Comparison of ENCODE assay signal across 8 cellular contexts in genomic region chr9:108933641-108934322, GRCh38. TPM values are rescaled to one million over a fixed set of nuclear protein-coding genes. Genes with fewer than 3 reads are reported as not detected.
A peak's percentile ranks its signal among the peaks of the same experiment; 100 is the strongest.
DNase-seq lines count a peak whose midpoint lies in the region; ATAC-seq, FAIRE-seq and TF ChIP-seq lines count a peak whose summit lies in the region.

ELP1 (minus strand) TSS chr9:108934124; CDS start chr9:108931146, 2,978 bp downstream.

- no peaks in the 10 kb centered on the region for H3K9me3 ChIP-seq in colonic mucosa

- peak within 1 kb of the TSS; percentile 84 for H3K27ac ChIP-seq in colonic mucosa

- intact Hi-C loops in colonic mucosa (cut with DNase I), result no loop called here

- H3K9ac ChIP-seq in colonic mucosa (ENCODE audit: low read depth in 2 of 2, low read length in 2 of 2), result peak within 1 kb of the TSS; percentile 80 to 98

- H3K27me3 ChIP-seq in BJ (ENCODE audit: control insufficient read depth, insufficient read depth, low read length) (no peaks in the 10 kb centered on the region), colonic mucosa (no peaks in the 10 kb centered on the region)

- H3K4me1 ChIP-seq in colonic mucosa, result peaks cover 8% of the 10 kb centered on the region

- peak; percentile 51 for DNase-seq in BJ (ENCODE audit: low read depth)
- DNase-seq in GM19239 (ENCODE audit: insufficient read length, low spot score), result peak; percentile 68
- DNase-seq in NCI-H524 (lab: John Stamatoyannopoulos, UW), result peak; percentile 94 to 98
- DNase-seq in activated CD4-positive, alpha-beta T cell treated with anti-CD3 and anti-CD28 coated beads for 4 hours, result peak; percentile 90
- DNase-seq in colonic mucosa, result peak; percentile 94
- peak; percentile 98 for DNase-seq in left kidney (ENCODE audit: low read depth, low spot score)
- peak; percentile 92 to 93 for DNase-seq in stimulated activated CD4-positive, alpha-beta T cell treated with anti-CD3 and anti-CD28 coated beads, Interleukin-2, amount 100 ng/mL, for 24 hours

- POLR2A ChIA-PET in BJ (lab: Charles Lee), result interaction anchor here (0.6 kb wide), 1 partner anchor 80 kb away, joined by 3 read pairs; the partner anchor contains the start of gene CTNNAL1

- TF ChIP-seq CTCF in BJ (IDR thresholded peaks at IDR 0.05; ENCODE audit: insufficient read depth, low read depth, low read length) (peak; percentile 57), colonic mucosa (IDR thresholded peaks at IDR 0.05) (no peak)

- peaks cover 1% of the 10 kb centered on the region for H3K36me3 ChIP-seq in BJ (ENCODE audit: control insufficient read depth, insufficient read depth, low read length)
- H3K36me3 ChIP-seq in colonic mucosa, result no peaks in the 10 kb centered on the region

- ATAC-seq in HG03457 (IDR thresholded peaks at IDR 0.05; ENCODE audit: unreplicated experiment), result peak; percentile 79

- CTCF ChIA-PET in BJ (lab: Yijun Ruan, JAX), result interaction anchor here (1.0 kb wide), 1 partner anchor 10 kb away, joined by 4 read pairs; no protein-coding TSS in a partner anchor

- H3K4me3 ChIP-seq in BJ (ENCODE audit: low read depth, low read length) (peak within 1 kb of the TSS; percentile 73), colonic mucosa (peak within 1 kb of the TSS; percentile 89)

- FAIRE-seq in GM19239 (lab: Jason Lieb, UNC), result peak; percentile 89

RNA-seq across cellular contexts. Expression of gene ELP1, which starts in this region (rescaled TPM):
- polyA plus RNA-seq in BJ (2011; rRNA removed), result 16.0 and 22.0 TPM in 2 replicates
- 12.5 and 17.1 TPM in 2 replicates for polyA minus RNA-seq in BJ (2011; rRNA and poly(A)+ RNA removed)
- 10 to 100 TPM; 11.8 to 21.6 TPM for total RNA-seq in colonic mucosa

Comparison
In these comparisons a context has a peak if more than half of its experiments do, and no peak if none do; other contexts are left out.
1. Peak in every context shown above with its lines: DNase-seq, ATAC-seq, H3K4me3 ChIP-seq and H3K27ac ChIP-seq.